In genomic region chr10:28925154-28925663, GRCh38 we compare ENCODE assay signal across 19 cellular contexts.
DNase-seq lines count a peak whose midpoint lies in the region; TF ChIP-seq lines count a peak whose summit lies in the region.
"Had no signal": no experiment of that assay in that cellular context is flagged by ENCODE, and none has a peak within 500 bp of the region (broad histone marks: within the 10 kb centered on the region; RNA-seq: fewer than 3 reads in every experiment).

No MANE protein-coding gene starts in this region.

- H3K36me3 Mint-ChIP-seq in progenitor cell of endocrine pancreas (ENCODE audit: insufficient read depth) = peaks cover 3% of the 10 kb centered on the region
- H3K36me3 Mint-ChIP-seq: CD4-positive, alpha-beta memory T cell had no signal

- peak; percentile 58 for DNase-seq in COLO668 (lab: John Stamatoyannopoulos, UW; ENCODE audit: unreplicated experiment)
- DNase-seq in astrocyte of the hippocampus (ENCODE audit: low read depth, low spot score) = peak; percentile 59
- no peak for DNase-seq in progenitor cell of endocrine pancreas (ENCODE audit: low spot score, unreplicated experiment)
- no peak for DNase-seq in GM13976 (ENCODE audit: low spot score)
- DNase-seq in stimulated activated CD4-positive, alpha-beta T cell treated with anti-CD3 and anti-CD28 coated beads, Interleukin-1b, Interleukin-23, amount 100 ng/mL, for 48 hours = no peak
- no peak for DNase-seq in GM10248 (ENCODE audit: extremely low spot score)
- DNase-seq in NCI-H774 (lab: John Stamatoyannopoulos, UW) = no peak
- DNase-seq: activated CD4-positive, alpha-beta T cell treated with anti-CD3 and anti-CD28 coated beads for 48 hours; activated CD8-positive, alpha-beta memory T cell treated with anti-CD3 and anti-CD28 coated beads, Interleukin-2, amount 50 U/mL, for 48 hours; activated naive CD4-positive, alpha-beta T cell treated with anti-CD3 and anti-CD28 coated beads for 36 hours; body of pancreas; CD4-positive, alpha-beta memory T cell; cortex of kidney; Kasumi-1; NCI-H1417; stomach had no signal

- H3K36me3 ChIP-seq in iPS-15b (ENCODE audit: control insufficient read depth, insufficient read depth, low read length) = no peaks in the 10 kb centered on the region
- H3K36me3 ChIP-seq: ovary, stomach had no signal

- no peak overlapping the region for H3K27ac Mint-ChIP-seq in progenitor cell of endocrine pancreas
- H3K27ac Mint-ChIP-seq: activated naive CD4-positive, alpha-beta T cell treated with anti-CD3 and anti-CD28 coated beads for 36 hours; CD4-positive, alpha-beta memory T cell had no signal

- no peaks in the 10 kb centered on the region for H3K4me1 ChIP-seq in iPS-15b (ENCODE audit: control insufficient read depth, insufficient read depth, low read length)
- H3K4me1 ChIP-seq: body of pancreas, stomach had no signal

- no peaks in the 10 kb centered on the region for H3K9me3 ChIP-seq in iPS-15b (ENCODE audit: control insufficient read depth, insufficient read depth, low read length)
- H3K9me3 ChIP-seq: ovary, stomach had no signal

- H3K9me3 Mint-ChIP-seq in progenitor cell of endocrine pancreas (ENCODE audit: low read depth) = peaks cover 11% of the 10 kb centered on the region

- H3K27me3 ChIP-seq in iPS-15b (ENCODE audit: control insufficient read depth, insufficient read depth, low read length) = peaks cover 12% of the 10 kb centered on the region
- H3K27me3 ChIP-seq: body of pancreas, ovary had no signal

- in situ Hi-C loops in GM13976 (cut with MboI; ENCODE audit: low sequenced_read_pairs, unreplicated experiment) = no loop called here

- H3K4me1 Mint-ChIP-seq in progenitor cell of endocrine pancreas (ENCODE audit: low read depth) = peaks cover 17% of the 10 kb centered on the region
- H3K4me1 Mint-ChIP-seq: CD4-positive, alpha-beta memory T cell had no signal

- peaks cover 12% of the 10 kb centered on the region for H3K27me3 Mint-ChIP-seq in progenitor cell of endocrine pancreas

- peak overlapping the region; percentile 46 for H3K4me3 ChIP-seq in iPS-15b (ENCODE audit: low read depth, low read length)
- H3K4me3 ChIP-seq: body of pancreas, ovary, SK-N-MC, stomach had no signal

- TF ChIP-seq CTCF in progenitor cell of endocrine pancreas (IDR thresholded peaks at IDR 0.05; ENCODE audit: unreplicated experiment) (no peak), GM13976 (IDR thresholded peaks at IDR 0.05; ENCODE audit: borderline replicate concordance, control extremely low read depth, extremely low read depth, insufficient read depth, missing control alignments) (no peak), GM10248 (IDR thresholded peaks at IDR 0.05; ENCODE audit: control extremely low read depth, extremely low read depth, low read depth, missing control alignments) (no peak)

- peak overlapping the region; percentile 2 for H3K4me3 Mint-ChIP-seq in progenitor cell of endocrine pancreas (ENCODE audit: low read depth)
- H3K4me3 Mint-ChIP-seq: activated naive CD4-positive, alpha-beta T cell treated with anti-CD3 and anti-CD28 coated beads for 36 hours; CD4-positive, alpha-beta memory T cell had no signal

- no peak overlapping the region for H3K9ac ChIP-seq in iPS-15b (ENCODE audit: low read depth, low read length)

- POLR2A ChIA-PET in GM10248 (lab: Yijun Ruan, JAX) = no interaction called here

- CTCF ChIA-PET in GM10248 (lab: Yijun Ruan, JAX) = no interaction called here

Comparison
In these comparisons a context has a peak if more than half of its experiments do, and no peak if none do; other contexts are left out.
1. DNase-seq: peak in COLO668 (single experiment) and astrocyte of the hippocampus (single experiment); none in progenitor cell of endocrine pancreas (single experiment), GM13976 (single experiment), stimulated activated CD4-positive, alpha-beta T cell treated with anti-CD3 and anti-CD28 coated beads, Interleukin-1b, Interleukin-23, amount 100 ng/mL, for 48 hours (single experiment), GM10248 (single experiment) and NCI-H774 (single experiment).